1 cellular context compared by ENCODE assay signal in the genomic region with DNA sequence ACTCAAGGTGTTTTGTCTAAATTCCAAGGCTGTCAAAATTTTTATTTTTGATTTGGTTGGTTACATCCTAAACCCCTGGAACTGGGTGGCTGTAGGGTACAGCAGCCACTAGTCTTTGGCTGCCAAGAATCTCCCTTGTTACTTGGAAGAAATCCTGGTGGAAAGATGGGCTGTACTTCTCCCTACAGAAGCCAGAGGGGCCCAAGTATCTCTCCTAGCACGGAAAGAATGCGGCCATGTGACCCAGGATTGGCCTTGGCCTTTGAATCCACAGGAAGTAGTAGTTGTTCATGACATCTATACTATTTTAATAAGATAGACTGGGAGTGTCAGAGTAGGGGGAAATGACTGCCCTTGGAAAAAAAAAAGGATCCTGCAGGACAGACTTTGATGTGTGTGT.
TF ChIP-seq lines count a peak whose summit lies in the region.

No MANE protein-coding gene starts in this region.

TF ChIP-seq in SK-N-SH, 30 proteins besides CTCF, POLR2A, EP300 and RAD21 (continued from another document):
- TF ChIP-seq, protein P1, sequence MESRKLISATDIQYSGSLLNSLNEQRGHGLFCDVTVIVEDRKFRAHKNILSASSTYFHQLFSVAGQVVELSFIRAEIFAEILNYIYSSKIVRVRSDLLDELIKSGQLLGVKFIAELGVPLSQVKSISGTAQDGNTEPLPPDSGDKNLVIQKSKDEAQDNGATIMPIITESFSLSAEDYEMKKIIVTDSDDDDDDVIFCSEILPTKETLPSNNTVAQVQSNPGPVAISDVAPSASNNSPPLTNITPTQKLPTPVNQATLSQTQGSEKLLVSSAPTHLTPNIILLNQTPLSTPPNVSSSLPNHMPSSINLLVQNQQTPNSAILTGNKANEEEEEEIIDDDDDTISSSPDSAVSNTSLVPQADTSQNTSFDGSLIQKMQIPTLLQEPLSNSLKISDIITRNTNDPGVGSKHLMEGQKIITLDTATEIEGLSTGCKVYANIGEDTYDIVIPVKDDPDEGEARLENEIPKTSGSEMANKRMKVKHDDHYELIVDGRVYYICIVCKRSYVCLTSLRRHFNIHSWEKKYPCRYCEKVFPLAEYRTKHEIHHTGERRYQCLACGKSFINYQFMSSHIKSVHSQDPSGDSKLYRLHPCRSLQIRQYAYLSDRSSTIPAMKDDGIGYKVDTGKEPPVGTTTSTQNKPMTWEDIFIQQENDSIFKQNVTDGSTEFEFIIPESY (IDR thresholded peaks at IDR 0.05; ENCODE audit: borderline replicate concordance, low read depth) = no peak
- TF ChIP-seq, protein P2, sequence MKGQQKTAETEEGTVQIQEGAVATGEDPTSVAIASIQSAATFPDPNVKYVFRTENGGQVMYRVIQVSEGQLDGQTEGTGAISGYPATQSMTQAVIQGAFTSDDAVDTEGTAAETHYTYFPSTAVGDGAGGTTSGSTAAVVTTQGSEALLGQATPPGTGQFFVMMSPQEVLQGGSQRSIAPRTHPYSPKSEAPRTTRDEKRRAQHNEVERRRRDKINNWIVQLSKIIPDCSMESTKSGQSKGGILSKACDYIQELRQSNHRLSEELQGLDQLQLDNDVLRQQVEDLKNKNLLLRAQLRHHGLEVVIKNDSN (IDR thresholded peaks at IDR 0.05; ENCODE audit: borderline replicate concordance, low read depth) = no peak
- TF ChIP-seq, protein P3, sequence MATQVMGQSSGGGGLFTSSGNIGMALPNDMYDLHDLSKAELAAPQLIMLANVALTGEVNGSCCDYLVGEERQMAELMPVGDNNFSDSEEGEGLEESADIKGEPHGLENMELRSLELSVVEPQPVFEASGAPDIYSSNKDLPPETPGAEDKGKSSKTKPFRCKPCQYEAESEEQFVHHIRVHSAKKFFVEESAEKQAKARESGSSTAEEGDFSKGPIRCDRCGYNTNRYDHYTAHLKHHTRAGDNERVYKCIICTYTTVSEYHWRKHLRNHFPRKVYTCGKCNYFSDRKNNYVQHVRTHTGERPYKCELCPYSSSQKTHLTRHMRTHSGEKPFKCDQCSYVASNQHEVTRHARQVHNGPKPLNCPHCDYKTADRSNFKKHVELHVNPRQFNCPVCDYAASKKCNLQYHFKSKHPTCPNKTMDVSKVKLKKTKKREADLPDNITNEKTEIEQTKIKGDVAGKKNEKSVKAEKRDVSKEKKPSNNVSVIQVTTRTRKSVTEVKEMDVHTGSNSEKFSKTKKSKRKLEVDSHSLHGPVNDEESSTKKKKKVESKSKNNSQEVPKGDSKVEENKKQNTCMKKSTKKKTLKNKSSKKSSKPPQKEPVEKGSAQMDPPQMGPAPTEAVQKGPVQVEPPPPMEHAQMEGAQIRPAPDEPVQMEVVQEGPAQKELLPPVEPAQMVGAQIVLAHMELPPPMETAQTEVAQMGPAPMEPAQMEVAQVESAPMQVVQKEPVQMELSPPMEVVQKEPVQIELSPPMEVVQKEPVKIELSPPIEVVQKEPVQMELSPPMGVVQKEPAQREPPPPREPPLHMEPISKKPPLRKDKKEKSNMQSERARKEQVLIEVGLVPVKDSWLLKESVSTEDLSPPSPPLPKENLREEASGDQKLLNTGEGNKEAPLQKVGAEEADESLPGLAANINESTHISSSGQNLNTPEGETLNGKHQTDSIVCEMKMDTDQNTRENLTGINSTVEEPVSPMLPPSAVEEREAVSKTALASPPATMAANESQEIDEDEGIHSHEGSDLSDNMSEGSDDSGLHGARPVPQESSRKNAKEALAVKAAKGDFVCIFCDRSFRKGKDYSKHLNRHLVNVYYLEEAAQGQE (IDR thresholded peaks at IDR 0.05; ENCODE audit: low read depth, low read length) = no peak
- TF ChIP-seq, protein P4, sequence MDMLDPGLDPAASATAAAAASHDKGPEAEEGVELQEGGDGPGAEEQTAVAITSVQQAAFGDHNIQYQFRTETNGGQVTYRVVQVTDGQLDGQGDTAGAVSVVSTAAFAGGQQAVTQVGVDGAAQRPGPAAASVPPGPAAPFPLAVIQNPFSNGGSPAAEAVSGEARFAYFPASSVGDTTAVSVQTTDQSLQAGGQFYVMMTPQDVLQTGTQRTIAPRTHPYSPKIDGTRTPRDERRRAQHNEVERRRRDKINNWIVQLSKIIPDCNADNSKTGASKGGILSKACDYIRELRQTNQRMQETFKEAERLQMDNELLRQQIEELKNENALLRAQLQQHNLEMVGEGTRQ (IDR thresholded peaks at IDR 0.05; ENCODE audit: borderline replicate concordance, low read depth, low read length) = no peak
TF ChIP-seq in SK-N-SH: peak in this region for 0.
